1 cellular context compared by ENCODE assay signal in the genomic region with DNA sequence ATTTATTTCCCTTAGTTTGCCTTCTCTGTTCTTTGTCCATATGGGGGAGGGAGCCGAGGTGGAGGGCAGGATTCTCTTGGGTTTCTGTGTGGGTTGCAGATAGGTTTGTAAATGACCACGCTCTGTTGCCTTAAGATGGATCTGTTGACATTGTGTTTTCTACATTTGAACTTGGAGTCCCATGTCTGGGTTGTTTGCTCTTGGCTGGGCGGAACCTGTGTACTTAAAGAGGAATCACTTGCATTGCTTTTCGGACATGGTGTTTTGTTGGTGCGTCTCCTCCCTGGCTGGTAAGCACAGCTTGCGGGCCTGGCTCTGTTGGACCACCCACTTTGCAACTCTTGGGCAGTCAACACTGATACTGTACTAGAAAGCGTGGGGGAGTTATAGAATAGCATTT.
TF ChIP-seq lines count a peak whose summit lies in the region.

No MANE protein-coding gene starts in this region.

TF ChIP-seq in IMR-90, 13 proteins besides CTCF, POLR2A, EP300 and RAD21 (continued from another document):
- TF ChIP-seq CHD1 (IDR thresholded peaks at IDR 0.05; ENCODE audit: low read depth, low read length) (no peak), SMC3 (IDR thresholded peaks at IDR 0.05; ENCODE audit: low read depth, low read length) (no peak), RFX5 (IDR thresholded peaks at IDR 0.05; ENCODE audit: low read depth, low read length) (no peak), NFE2L2 (IDR thresholded peaks at IDR 0.05; ENCODE audit: low read depth, low read length) (no peak), MAFK (IDR thresholded peaks at IDR 0.05; ENCODE audit: low read depth, low read length) (no peak), MXI1 (IDR thresholded peaks at IDR 0.05; ENCODE audit: borderline replicate concordance, low read depth, low read length) (no peak), RCOR1 (IDR thresholded peaks at IDR 0.05; ENCODE audit: insufficient replicate concordance, low read length) (no peak)
- TF ChIP-seq, protein P1, sequence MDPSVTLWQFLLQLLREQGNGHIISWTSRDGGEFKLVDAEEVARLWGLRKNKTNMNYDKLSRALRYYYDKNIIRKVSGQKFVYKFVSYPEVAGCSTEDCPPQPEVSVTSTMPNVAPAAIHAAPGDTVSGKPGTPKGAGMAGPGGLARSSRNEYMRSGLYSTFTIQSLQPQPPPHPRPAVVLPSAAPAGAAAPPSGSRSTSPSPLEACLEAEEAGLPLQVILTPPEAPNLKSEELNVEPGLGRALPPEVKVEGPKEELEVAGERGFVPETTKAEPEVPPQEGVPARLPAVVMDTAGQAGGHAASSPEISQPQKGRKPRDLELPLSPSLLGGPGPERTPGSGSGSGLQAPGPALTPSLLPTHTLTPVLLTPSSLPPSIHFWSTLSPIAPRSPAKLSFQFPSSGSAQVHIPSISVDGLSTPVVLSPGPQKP (IDR thresholded peaks at IDR 0.05; ENCODE audit: borderline replicate concordance, low read depth, low read length) = no peak
